ENCODE assay signal across 1 cellular context in the genomic region with DNA sequence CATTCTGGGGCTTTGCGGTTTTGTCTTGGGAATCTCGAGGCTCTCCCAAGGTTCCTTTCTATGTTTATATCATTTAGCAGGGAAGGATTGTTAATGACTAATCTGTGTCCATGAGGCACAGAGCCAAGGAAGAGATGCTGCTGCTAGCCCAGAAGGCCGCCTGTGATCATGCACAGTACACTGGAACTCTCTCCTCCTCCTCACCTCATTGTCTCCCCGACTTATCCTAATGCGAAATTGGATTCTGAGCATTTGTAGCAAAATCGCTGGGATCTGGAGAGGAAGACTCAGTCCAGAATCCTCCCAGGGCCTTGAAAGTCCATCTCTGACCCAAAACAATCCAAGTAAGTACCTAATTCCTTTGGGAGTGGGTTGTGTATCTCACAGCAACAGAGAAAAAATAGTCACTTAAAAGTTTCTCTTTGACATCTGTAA.
TF ChIP-seq lines count a peak whose summit lies in the region.

A gene (plus strand): TSS at position 151 of the 435 bp plus-strand sequence. CDS start 19,458 bp downstream, outside the sequence.

TF ChIP-seq in HepG2, 621 proteins besides CTCF, POLR2A, EP300 and RAD21 (continued from another document and continues in another):
- TF ChIP-seq, protein P1, sequence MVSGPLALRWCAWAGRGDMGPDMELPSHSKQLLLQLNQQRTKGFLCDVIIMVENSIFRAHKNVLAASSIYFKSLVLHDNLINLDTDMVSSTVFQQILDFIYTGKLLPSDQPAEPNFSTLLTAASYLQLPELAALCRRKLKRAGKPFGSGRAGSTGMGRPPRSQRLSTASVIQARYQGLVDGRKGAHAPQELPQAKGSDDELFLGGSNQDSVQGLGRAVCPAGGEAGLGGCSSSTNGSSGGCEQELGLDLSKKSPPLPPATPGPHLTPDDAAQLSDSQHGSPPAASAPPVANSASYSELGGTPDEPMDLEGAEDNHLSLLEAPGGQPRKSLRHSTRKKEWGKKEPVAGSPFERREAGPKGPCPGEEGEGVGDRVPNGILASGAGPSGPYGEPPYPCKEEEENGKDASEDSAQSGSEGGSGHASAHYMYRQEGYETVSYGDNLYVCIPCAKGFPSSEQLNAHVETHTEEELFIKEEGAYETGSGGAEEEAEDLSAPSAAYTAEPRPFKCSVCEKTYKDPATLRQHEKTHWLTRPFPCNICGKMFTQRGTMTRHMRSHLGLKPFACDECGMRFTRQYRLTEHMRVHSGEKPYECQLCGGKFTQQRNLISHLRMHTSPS (CRISPR knock-in tag; IDR thresholded peaks at IDR 0.05; ENCODE audit: low read depth): no peak
- TF ChIP-seq, protein P2, sequence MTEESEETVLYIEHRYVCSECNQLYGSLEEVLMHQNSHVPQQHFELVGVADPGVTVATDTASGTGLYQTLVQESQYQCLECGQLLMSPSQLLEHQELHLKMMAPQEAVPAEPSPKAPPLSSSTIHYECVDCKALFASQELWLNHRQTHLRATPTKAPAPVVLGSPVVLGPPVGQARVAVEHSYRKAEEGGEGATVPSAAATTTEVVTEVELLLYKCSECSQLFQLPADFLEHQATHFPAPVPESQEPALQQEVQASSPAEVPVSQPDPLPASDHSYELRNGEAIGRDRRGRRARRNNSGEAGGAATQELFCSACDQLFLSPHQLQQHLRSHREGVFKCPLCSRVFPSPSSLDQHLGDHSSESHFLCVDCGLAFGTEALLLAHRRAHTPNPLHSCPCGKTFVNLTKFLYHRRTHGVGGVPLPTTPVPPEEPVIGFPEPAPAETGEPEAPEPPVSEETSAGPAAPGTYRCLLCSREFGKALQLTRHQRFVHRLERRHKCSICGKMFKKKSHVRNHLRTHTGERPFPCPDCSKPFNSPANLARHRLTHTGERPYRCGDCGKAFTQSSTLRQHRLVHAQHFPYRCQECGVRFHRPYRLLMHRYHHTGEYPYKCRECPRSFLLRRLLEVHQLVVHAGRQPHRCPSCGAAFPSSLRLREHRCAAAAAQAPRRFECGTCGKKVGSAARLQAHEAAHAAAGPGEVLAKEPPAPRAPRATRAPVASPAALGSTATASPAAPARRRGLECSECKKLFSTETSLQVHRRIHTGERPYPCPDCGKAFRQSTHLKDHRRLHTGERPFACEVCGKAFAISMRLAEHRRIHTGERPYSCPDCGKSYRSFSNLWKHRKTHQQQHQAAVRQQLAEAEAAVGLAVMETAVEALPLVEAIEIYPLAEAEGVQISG (CRISPR knock-in tag; IDR thresholded peaks at IDR 0.05): no peak; the same call in 1 of the 2 replicates
- TF ChIP-seq, protein P3, sequence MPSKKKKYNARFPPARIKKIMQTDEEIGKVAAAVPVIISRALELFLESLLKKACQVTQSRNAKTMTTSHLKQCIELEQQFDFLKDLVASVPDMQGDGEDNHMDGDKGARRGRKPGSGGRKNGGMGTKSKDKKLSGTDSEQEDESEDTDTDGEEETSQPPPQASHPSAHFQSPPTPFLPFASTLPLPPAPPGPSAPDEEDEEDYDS (CRISPR knock-in tag; IDR thresholded peaks at IDR 0.05): 0 out of 2 replicates have a peak, but pooled peaks have one; percentile 31
- TF ChIP-seq ERF (CRISPR knock-in tag; IDR thresholded peaks at IDR 0.05): no peak
- TF ChIP-seq JUND (CRISPR knock-in tag; IDR thresholded peaks at IDR 0.05): no peak
- no peak for TF ChIP-seq RORA (CRISPR knock-in tag; IDR thresholded peaks at IDR 0.05)
- no peak for TF ChIP-seq ZNF446 (CRISPR knock-in tag; IDR thresholded peaks at IDR 0.05)
- no peak for TF ChIP-seq KMT2B (CRISPR knock-in tag; IDR thresholded peaks at IDR 0.05)
- TF ChIP-seq, protein P4, sequence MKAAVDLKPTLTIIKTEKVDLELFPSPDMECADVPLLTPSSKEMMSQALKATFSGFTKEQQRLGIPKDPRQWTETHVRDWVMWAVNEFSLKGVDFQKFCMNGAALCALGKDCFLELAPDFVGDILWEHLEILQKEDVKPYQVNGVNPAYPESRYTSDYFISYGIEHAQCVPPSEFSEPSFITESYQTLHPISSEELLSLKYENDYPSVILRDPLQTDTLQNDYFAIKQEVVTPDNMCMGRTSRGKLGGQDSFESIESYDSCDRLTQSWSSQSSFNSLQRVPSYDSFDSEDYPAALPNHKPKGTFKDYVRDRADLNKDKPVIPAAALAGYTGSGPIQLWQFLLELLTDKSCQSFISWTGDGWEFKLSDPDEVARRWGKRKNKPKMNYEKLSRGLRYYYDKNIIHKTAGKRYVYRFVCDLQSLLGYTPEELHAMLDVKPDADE (CRISPR knock-in tag; IDR thresholded peaks at IDR 0.05): no peak
- TF ChIP-seq, protein P5, sequence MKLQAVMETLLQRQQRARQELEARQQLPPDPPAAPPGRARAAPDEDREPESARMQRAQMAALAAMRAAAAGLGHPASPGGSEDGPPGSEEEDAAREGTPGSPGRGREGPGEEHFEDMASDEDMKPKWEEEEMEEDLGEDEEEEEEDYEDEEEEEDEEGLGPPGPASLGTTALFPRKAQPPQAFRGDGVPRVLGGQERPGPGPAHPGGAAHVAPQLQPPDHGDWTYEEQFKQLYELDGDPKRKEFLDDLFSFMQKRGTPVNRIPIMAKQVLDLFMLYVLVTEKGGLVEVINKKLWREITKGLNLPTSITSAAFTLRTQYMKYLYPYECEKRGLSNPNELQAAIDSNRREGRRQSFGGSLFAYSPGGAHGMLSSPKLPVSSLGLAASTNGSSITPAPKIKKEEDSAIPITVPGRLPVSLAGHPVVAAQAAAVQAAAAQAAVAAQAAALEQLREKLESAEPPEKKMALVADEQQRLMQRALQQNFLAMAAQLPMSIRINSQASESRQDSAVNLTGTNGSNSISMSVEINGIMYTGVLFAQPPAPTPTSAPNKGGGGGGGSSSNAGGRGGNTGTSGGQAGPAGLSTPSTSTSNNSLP (IDR thresholded peaks at IDR 0.05; ENCODE audit: low read depth, low read length): no peak
- no peak for TF ChIP-seq ZNF530 (CRISPR knock-in tag; IDR thresholded peaks at IDR 0.05; ENCODE audit: low read depth)
- TF ChIP-seq ARNT (IDR thresholded peaks at IDR 0.05): no peak
- TF ChIP-seq ZNF136 (CRISPR knock-in tag; IDR thresholded peaks at IDR 0.05; ENCODE audit: low read depth): no peak
- no peak for TF ChIP-seq MEF2D (CRISPR knock-in tag; IDR thresholded peaks at IDR 0.05)
- 0 out of 2 replicates have a peak, but pooled peaks have one; percentile 28 for TF ChIP-seq ZNF331 (CRISPR knock-in tag; IDR thresholded peaks at IDR 0.05)
- peak; percentile 49 for TF ChIP-seq BCL6 (CRISPR knock-in tag; IDR thresholded peaks at IDR 0.05)
- TF ChIP-seq SMAD9 (CRISPR knock-in tag; IDR thresholded peaks at IDR 0.05): no peak
- no peak for TF ChIP-seq BORCS8-MEF2B (CRISPR knock-in tag; IDR thresholded peaks at IDR 0.05)
- TF ChIP-seq THAP11 (CRISPR knock-in tag; IDR thresholded peaks at IDR 0.05): 0 out of 2 replicates have a peak, but pooled peaks have one; percentile 17
- no peak for TF ChIP-seq ZNF598 (CRISPR knock-in tag; IDR thresholded peaks at IDR 0.05; ENCODE audit: borderline replicate concordance)
- TF ChIP-seq, protein P6, sequence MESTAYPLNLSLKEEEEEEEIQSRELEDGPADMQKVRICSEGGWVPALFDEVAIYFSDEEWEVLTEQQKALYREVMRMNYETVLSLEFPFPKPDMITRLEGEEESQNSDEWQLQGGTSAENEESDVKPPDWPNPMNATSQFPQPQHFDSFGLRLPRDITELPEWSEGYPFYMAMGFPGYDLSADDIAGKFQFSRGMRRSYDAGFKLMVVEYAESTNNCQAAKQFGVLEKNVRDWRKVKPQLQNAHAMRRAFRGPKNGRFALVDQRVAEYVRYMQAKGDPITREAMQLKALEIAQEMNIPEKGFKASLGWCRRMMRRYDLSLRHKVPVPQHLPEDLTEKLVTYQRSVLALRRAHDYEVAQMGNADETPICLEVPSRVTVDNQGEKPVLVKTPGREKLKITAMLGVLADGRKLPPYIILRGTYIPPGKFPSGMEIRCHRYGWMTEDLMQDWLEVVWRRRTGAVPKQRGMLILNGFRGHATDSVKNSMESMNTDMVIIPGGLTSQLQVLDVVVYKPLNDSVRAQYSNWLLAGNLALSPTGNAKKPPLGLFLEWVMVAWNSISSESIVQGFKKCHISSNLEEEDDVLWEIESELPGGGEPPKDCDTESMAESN (CRISPR knock-in tag; conservative IDR thresholded peaks at IDR 0.05): no peak
- no peak for TF ChIP-seq NFE2L1 (CRISPR knock-in tag; IDR thresholded peaks at IDR 0.05; ENCODE audit: borderline replicate concordance)
- TF ChIP-seq ZNF841 (CRISPR knock-in tag; IDR thresholded peaks at IDR 0.05; ENCODE audit: borderline replicate concordance): no peak
- TF ChIP-seq, protein P7, sequence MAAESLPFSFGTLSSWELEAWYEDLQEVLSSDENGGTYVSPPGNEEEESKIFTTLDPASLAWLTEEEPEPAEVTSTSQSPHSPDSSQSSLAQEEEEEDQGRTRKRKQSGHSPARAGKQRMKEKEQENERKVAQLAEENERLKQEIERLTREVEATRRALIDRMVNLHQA (CRISPR knock-in tag; IDR thresholded peaks at IDR 0.05): no peak
- TF ChIP-seq MXI1 (IDR thresholded peaks at IDR 0.05; ENCODE audit: borderline replicate concordance, low read depth, low read length): no peak
- no peak for TF ChIP-seq THYN1 (CRISPR knock-in tag; IDR thresholded peaks at IDR 0.05; ENCODE audit: borderline replicate concordance, low read depth)
- TF ChIP-seq YEATS4 (CRISPR knock-in tag; IDR thresholded peaks at IDR 0.05; ENCODE audit: borderline replicate concordance): 0 out of 2 replicates have a peak, but pooled peaks have one; percentile 34
- peak; percentile 82 for TF ChIP-seq POLR2AphosphoS5 (IDR thresholded peaks at IDR 0.05; ENCODE audit: low read depth, low read length)
- TF ChIP-seq ZSCAN21 (CRISPR knock-in tag; IDR thresholded peaks at IDR 0.05; ENCODE audit: borderline replicate concordance): no peak
- TF ChIP-seq FOSL2 (CRISPR knock-in tag; IDR thresholded peaks at IDR 0.05): peak; percentile 67
- no peak for TF ChIP-seq ZNF572 (CRISPR knock-in tag; IDR thresholded peaks at IDR 0.05)
- TF ChIP-seq RARG (CRISPR knock-in tag; IDR thresholded peaks at IDR 0.05; ENCODE audit: low read depth): no peak
- TF ChIP-seq, protein P8, sequence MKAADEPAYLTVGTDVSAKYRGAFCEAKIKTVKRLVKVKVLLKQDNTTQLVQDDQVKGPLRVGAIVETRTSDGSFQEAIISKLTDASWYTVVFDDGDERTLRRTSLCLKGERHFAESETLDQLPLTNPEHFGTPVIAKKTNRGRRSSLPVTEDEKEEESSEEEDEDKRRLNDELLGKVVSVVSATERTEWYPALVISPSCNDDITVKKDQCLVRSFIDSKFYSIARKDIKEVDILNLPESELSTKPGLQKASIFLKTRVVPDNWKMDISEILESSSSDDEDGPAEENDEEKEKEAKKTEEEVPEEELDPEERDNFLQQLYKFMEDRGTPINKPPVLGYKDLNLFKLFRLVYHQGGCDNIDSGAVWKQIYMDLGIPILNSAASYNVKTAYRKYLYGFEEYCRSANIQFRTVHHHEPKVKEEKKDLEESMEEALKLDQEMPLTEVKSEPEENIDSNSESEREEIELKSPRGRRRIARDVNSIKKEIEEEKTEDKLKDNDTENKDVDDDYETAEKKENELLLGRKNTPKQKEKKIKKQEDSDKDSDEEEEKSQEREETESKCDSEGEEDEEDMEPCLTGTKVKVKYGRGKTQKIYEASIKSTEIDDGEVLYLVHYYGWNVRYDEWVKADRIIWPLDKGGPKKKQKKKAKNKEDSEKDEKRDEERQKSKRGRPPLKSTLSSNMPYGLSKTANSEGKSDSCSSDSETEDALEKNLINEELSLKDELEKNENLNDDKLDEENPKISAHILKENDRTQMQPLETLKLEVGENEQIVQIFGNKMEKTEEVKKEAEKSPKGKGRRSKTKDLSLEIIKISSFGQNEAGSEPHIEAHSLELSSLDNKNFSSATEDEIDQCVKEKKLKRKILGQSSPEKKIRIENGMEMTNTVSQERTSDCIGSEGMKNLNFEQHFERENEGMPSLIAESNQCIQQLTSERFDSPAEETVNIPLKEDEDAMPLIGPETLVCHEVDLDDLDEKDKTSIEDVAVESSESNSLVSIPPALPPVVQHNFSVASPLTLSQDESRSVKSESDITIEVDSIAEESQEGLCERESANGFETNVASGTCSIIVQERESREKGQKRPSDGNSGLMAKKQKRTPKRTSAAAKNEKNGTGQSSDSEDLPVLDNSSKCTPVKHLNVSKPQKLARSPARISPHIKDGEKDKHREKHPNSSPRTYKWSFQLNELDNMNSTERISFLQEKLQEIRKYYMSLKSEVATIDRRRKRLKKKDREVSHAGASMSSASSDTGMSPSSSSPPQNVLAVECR (CRISPR knock-in tag; IDR thresholded peaks at IDR 0.05; ENCODE audit: borderline replicate concordance): peak; percentile 27; the same call in 1 of the 2 replicates
- no peak for TF ChIP-seq ATAD3A (CRISPR knock-in tag; IDR thresholded peaks at IDR 0.05)
- peak; percentile 23; the same call in 1 of the 2 replicates for TF ChIP-seq DMAP1 (CRISPR knock-in tag; IDR thresholded peaks at IDR 0.05)
- no peak for TF ChIP-seq MAFG (CRISPR knock-in tag; IDR thresholded peaks at IDR 0.05)
- peak; percentile 52 for TF ChIP-seq SALL1 (CRISPR knock-in tag; IDR thresholded peaks at IDR 0.05)
- TF ChIP-seq ZNF431 (CRISPR knock-in tag; IDR thresholded peaks at IDR 0.05; ENCODE audit: borderline replicate concordance, low read depth): no peak
- TF ChIP-seq, protein P9, sequence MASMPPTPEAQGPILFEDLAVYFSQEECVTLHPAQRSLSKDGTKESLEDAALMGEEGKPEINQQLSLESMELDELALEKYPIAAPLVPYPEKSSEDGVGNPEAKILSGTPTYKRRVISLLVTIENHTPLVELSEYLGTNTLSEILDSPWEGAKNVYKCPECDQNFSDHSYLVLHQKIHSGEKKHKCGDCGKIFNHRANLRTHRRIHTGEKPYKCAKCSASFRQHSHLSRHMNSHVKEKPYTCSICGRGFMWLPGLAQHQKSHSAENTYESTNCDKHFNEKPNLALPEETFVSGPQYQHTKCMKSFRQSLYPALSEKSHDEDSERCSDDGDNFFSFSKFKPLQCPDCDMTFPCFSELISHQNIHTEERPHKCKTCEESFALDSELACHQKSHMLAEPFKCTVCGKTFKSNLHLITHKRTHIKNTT (CRISPR knock-in tag; IDR thresholded peaks at IDR 0.05): no peak
- no peak for TF ChIP-seq KDM5B (CRISPR knock-in tag; IDR thresholded peaks at IDR 0.05; ENCODE audit: borderline replicate concordance)
- no peak for TF ChIP-seq ZC3H13 (CRISPR knock-in tag; IDR thresholded peaks at IDR 0.05)
- TF ChIP-seq TARDBP (CRISPR knock-in tag; IDR thresholded peaks at IDR 0.05): no peak
- TF ChIP-seq NR2F1 (CRISPR knock-in tag; IDR thresholded peaks at IDR 0.05): no peak
- TF ChIP-seq, protein P10, sequence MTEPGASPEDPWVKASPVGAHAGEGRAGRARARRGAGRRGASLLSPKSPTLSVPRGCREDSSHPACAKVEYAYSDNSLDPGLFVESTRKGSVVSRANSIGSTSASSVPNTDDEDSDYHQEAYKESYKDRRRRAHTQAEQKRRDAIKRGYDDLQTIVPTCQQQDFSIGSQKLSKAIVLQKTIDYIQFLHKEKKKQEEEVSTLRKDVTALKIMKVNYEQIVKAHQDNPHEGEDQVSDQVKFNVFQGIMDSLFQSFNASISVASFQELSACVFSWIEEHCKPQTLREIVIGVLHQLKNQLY (CRISPR knock-in tag; IDR thresholded peaks at IDR 0.05): no peak
- no peak for TF ChIP-seq ZNF496 (CRISPR knock-in tag; IDR thresholded peaks at IDR 0.05; ENCODE audit: insufficient replicate concordance)
- TF ChIP-seq GABPB1 (CRISPR knock-in tag; IDR thresholded peaks at IDR 0.05): no peak
- TF ChIP-seq RELA (CRISPR knock-in tag; IDR thresholded peaks at IDR 0.05): no peak
- TF ChIP-seq ZC3H4 (CRISPR knock-in tag; IDR thresholded peaks at IDR 0.05; ENCODE audit: borderline replicate concordance): no peak
- TF ChIP-seq ZNF251 (CRISPR knock-in tag; IDR thresholded peaks at IDR 0.05): no peak
- no peak for TF ChIP-seq NBN (conservative IDR thresholded peaks at IDR 0.05)
- TF ChIP-seq HNRNPH1 (optimal IDR thresholded peaks at IDR 0.05; ENCODE audit: low read depth, low read length): no peak
- TF ChIP-seq ZNF629 (CRISPR knock-in tag; conservative IDR thresholded peaks at IDR 0.05): no peak
